Comparison of ENCODE assay signal across 16 cellular contexts in the genomic region with DNA sequence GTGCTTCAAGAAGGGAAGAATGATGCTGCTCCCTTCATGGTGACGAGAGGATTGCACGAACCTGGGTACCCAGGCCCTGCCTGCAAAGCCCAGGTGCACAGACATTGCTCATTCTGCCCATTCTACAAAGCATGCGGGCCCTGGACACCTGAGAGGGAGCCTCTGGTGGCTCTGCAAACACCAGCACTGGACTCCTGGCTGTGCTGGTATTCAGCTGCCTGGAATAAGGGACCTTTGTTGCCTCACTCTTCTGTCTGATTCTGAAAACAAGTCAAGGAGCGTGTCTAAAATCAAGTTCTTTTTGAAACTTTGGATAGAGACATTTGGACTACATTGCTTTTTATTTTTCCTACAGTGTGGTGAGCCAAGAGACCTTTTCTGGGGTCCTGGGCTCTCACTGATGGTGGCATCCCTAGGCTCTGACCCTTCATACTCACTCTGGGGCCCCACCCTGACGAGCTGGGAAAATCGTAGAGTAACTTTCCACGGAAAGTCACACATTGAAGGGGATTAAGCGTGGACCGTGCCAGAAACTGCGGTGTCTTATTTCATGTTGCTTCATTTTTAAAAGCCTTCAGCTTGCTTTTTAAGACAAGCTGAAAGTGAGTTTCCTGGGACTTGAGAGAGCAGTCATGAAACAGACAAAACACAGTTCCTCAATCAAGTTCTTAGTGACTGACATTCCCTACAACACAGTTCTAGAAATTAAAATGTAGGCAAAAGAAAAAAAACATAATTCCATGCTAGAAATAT. TPM values are rescaled to one million over a fixed set of nuclear protein-coding genes. Genes with fewer than 3 reads are reported as not detected.
DNase-seq lines count a peak whose midpoint lies in the region; ATAC-seq and TF ChIP-seq lines count a peak whose summit lies in the region.
"Had no signal": no experiment of that assay in that cellular context is flagged by ENCODE, and none has a peak within 500 bp of the region (broad histone marks: within the 10 kb centered on the region; RNA-seq: fewer than 3 reads in every experiment).

No MANE protein-coding gene starts in this region.

- no peaks in the 10 kb centered on the region for H3K9me3 Mint-ChIP-seq in CD8-positive, alpha-beta memory T cell
- H3K9me3 Mint-ChIP-seq: T-cell had no signal

- H3K18ac ChIP-seq in trophoblast cell (ENCODE audit: low read length): peak overlapping the region; percentile 83

- H3K4me3 ChIP-seq in foreskin fibroblast (ENCODE audit: low read depth in 1 of 2, low read length in 2 of 2) (no peak overlapping the region), trophoblast cell (ENCODE audit: low read depth, low read length) (no peak overlapping the region), uterus (no peak overlapping the region)
- no peak overlapping the region for H3K4me3 ChIP-seq in CD8-positive, alpha-beta memory T cell (ENCODE audit: low read length)

- H3K27me3 ChIP-seq in trophoblast cell (ENCODE audit: insufficient read depth, low read length) (no peaks in the 10 kb centered on the region), uterus (no peaks in the 10 kb centered on the region)
- no peaks in the 10 kb centered on the region for H3K27me3 ChIP-seq in CD8-positive, alpha-beta memory T cell (ENCODE audit: insufficient read depth, low read length, poor library complexity, severe bottlenecking)

- peaks cover 25% of the 10 kb centered on the region for H3K79me2 ChIP-seq in trophoblast cell (ENCODE audit: control insufficient read depth, insufficient read depth, low read length, poor library complexity)

- no peaks in the 10 kb centered on the region for H3K36me3 Mint-ChIP-seq in CD8-positive, alpha-beta memory T cell
- H3K36me3 Mint-ChIP-seq: T-cell had no signal

- peaks cover 75% of the 10 kb centered on the region for H3K79me1 ChIP-seq in trophoblast cell (ENCODE audit: low read length)

- H3K4me1 ChIP-seq in trophoblast cell (ENCODE audit: control insufficient read depth in 1 of 2, insufficient read depth in 2 of 2, low read length in 2 of 2): peaks cover 53 to 54% of the 10 kb centered on the region in 2 experiments
- H3K4me1 ChIP-seq in uterus: peaks cover 15 to 30% of the 10 kb centered on the region in 2 donors
- no peaks in the 10 kb centered on the region for H3K4me1 ChIP-seq in CD8-positive, alpha-beta memory T cell (ENCODE audit: insufficient read depth, low read length)

- peak overlapping the region; percentile 98 for H2AK5ac ChIP-seq in trophoblast cell (ENCODE audit: low read length)

- intact Hi-C loops in uterus (cut with DNase I; ENCODE audit: low total_unique reads): no loop called here

- H3K14ac ChIP-seq in trophoblast cell (ENCODE audit: low read length): peak overlapping the region; percentile 86

- H3K9ac ChIP-seq in trophoblast cell (ENCODE audit: low read length): no peak overlapping the region

- POLR2A ChIA-PET in CD8-positive, alpha-beta memory T cell (lab: Charles Lee): no interaction called here

- H3K36me3 ChIP-seq in trophoblast cell (ENCODE audit: control insufficient read depth in 1 of 2, insufficient read depth in 2 of 2, low read length in 2 of 2) (no peaks in the 10 kb centered on the region), uterus (no peaks in the 10 kb centered on the region)
- no peaks in the 10 kb centered on the region for H3K36me3 ChIP-seq in CD8-positive, alpha-beta memory T cell (ENCODE audit: insufficient read depth, low read length)

- peak overlapping the region; percentile 79 for H4K8ac ChIP-seq in trophoblast cell (ENCODE audit: low read depth, low read length)

- H3K23ac ChIP-seq in trophoblast cell (ENCODE audit: low read length): no peak overlapping the region

- H3K27ac Mint-ChIP-seq in CD8-positive, alpha-beta memory T cell: no peak overlapping the region
- H3K27ac Mint-ChIP-seq: T-cell had no signal

- peak overlapping the region; percentile 99 for H2BK12ac ChIP-seq in trophoblast cell (ENCODE audit: low read length)

- DNase-seq in DMS 273 (lab: John Stamatoyannopoulos, UW; ENCODE audit: unreplicated experiment) (peak; percentile 12), DMS 273 treated with DMSO at 0.1 percent for 48 hours (lab: John Stamatoyannopoulos, UW) (no peak), foreskin fibroblast (peak; percentile 44 to 71), trophoblast cell (peak; percentile 91 to 94), uterus (peak; percentile 53 to 58), NCI-H2107 (lab: John Stamatoyannopoulos, UW) (no peak)
- no peak for DNase-seq in CD8-positive, alpha-beta memory T cell
- DNase-seq: activated CD4-positive, alpha-beta T cell treated with anti-CD3 and anti-CD28 coated beads, Interleukin-2, amount 50 U/mL, for 48 hours; activated naive CD4-positive, alpha-beta T cell; effector CD4-positive, alpha-beta T cell; NCI-H2029; small intestine; T-cell had no signal

- CTCF ChIA-PET in CD8-positive, alpha-beta memory T cell (lab: Charles Lee): no interaction called here

- H2AFZ ChIP-seq in trophoblast cell (ENCODE audit: insufficient read depth, low read length, poor library complexity): peak overlapping the region; percentile 50

- H3K27ac ChIP-seq in trophoblast cell (ENCODE audit: low read depth, low read length) (peak overlapping the region; percentile 71), uterus (peak overlapping the region; percentile 78 to 88)
- H3K27ac ChIP-seq in CD8-positive, alpha-beta memory T cell (ENCODE audit: low read depth, low read length): no peak overlapping the region
- H3K27ac ChIP-seq: 22Rv1 had no signal

- peak overlapping the region; percentile 97 for H2BK120ac ChIP-seq in trophoblast cell (ENCODE audit: insufficient read depth, low read length, poor library complexity)

- peak overlapping the region; percentile 97 for H4K91ac ChIP-seq in trophoblast cell (ENCODE audit: low read depth, low read length)

- no peak for TF ChIP-seq CTCF in foreskin fibroblast (IDR thresholded peaks at IDR 0.05; ENCODE audit: low read depth, low read length)
- no peak for TF ChIP-seq CTCF in uterus (IDR thresholded peaks at IDR 0.05)

- peaks cover 6 to 8% (median 7%) of the 10 kb centered on the region in 3 donors for H3K4me1 Mint-ChIP-seq in CD8-positive, alpha-beta memory T cell

- H2BK5ac ChIP-seq in trophoblast cell (ENCODE audit: low read depth, low read length, poor library complexity): peak overlapping the region; percentile 76

- H3K9me3 ChIP-seq in trophoblast cell (ENCODE audit: insufficient read depth, low read depth, low read length) (no peaks in the 10 kb centered on the region), uterus (no peaks in the 10 kb centered on the region)
- no peaks in the 10 kb centered on the region for H3K9me3 ChIP-seq in CD8-positive, alpha-beta memory T cell (ENCODE audit: low read length)

- WGBS in trophoblast cell (ENCODE audit: extremely low coverage, insufficient coverage, insufficient read length): no CpG with 5 or more reads among the region's 10 CpGs

- no peak for TF ChIP-seq POLR2A in uterus (IDR thresholded peaks at IDR 0.05)

- H3K4ac ChIP-seq in trophoblast cell (ENCODE audit: low read depth, low read length): peak overlapping the region; percentile 74

- no peak overlapping the region for H3K4me2 ChIP-seq in trophoblast cell (ENCODE audit: low read length)

- H3K27me3 Mint-ChIP-seq in CD8-positive, alpha-beta memory T cell: peaks cover 5 to 7% of the 10 kb centered on the region in 2 donors

- H4K12ac ChIP-seq in trophoblast cell (ENCODE audit: low read depth, low read length): no peak overlapping the region

- ATAC-seq in HG02938 (IDR thresholded peaks at IDR 0.05; ENCODE audit: unreplicated experiment): no peak
- ATAC-seq: T-cell had no signal

- no peak overlapping the region for H3K4me3 Mint-ChIP-seq in CD8-positive, alpha-beta memory T cell
- H3K4me3 Mint-ChIP-seq: T-cell had no signal

RNA-seq across cellular contexts. Expression of a gene that starts 24.0 kb away (rescaled TPM):
- 7.2 and 7.4 TPM in 2 replicates for polyA plus RNA-seq in trophoblast cell (2013)
- 1 to 10 TPM in 2 of 4 donors, under 1 TPM in 1, not detected in 1; 0.49 to 2.0 (median 1.0) TPM for total RNA-seq in uterus
- not detected for total RNA-seq in CD8-positive, alpha-beta memory T cell
- not detected for polyA plus RNA-seq in CD8-positive, alpha-beta memory T cell
- total RNA-seq: H1, T-cell had no signal

Comparison
In these comparisons a context has a peak if more than half of its experiments do, and no peak if none do; other contexts are left out.
1. DNase-seq: peak in DMS 273 (single experiment), foreskin fibroblast (2 of 2), trophoblast cell (2 of 2) and uterus (2 of 2); none in DMS 273 treated with DMSO at 0.1 percent for 48 hours (single experiment), CD8-positive, alpha-beta memory T cell (0 of 5) and NCI-H2107 (single experiment).